In the genomic region with DNA sequence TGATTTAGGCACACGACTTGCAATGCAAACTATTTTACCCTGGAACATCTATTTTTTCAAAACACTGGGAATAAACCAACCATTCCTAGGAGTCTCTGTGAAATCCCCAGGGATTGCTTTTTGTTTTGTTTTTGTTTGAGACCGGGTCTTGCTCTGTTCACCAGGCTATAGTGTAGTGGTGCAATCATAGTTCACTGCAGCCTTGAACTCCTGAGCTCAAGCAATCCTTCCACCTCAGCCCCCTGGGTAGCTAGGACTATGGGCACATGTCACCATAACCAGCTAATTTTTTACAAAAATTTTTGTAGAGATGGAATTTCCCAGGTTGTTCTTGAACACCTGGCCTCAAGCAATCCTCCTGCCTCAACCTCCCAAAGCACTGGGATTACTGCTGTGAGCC, we compare ENCODE assay signal across 31 cellular contexts.
"Had no signal": no experiment of that assay in that cellular context is flagged by ENCODE, and none has a peak within 500 bp of the region (broad histone marks: within the 10 kb centered on the region; RNA-seq: fewer than 3 reads in every experiment).

No MANE protein-coding gene starts in this region.

- H3K4me3 ChIP-seq: adrenal gland, body of pancreas, colonic mucosa, esophagus squamous epithelium, gastroesophageal sphincter had no signal

- DNase-seq: activated CD4-positive, alpha-beta memory T cell treated with anti-CD3 and anti-CD28 coated beads, Interleukin-2, amount 10 ng/mL, durations not matched to agents 7 days and 5 days; activated CD4-positive, alpha-beta T cell treated with anti-CD3 and anti-CD28 coated beads for 1 hour; activated CD4-positive, alpha-beta T cell treated with anti-CD3 and anti-CD28 coated beads for 4 hours; activated CD4-positive, alpha-beta T cell treated with anti-CD3 and anti-CD28 coated beads, Interleukin-2, amount 10 ng/mL, durations not matched to agents 7 days and 5 days; activated CD4-positive, alpha-beta T cell treated with anti-CD3 and anti-CD28 coated beads, Interleukin-2, amount 50 U/mL, for 4 hours; activated CD8-positive, alpha-beta memory T cell treated with anti-CD3 and anti-CD28 coated beads, Interleukin-2, amount 50 U/mL, for 48 hours; activated gamma-delta T cell; activated naive CD4-positive, alpha-beta T cell; activated naive CD4-positive, alpha-beta T cell treated with anti-CD3 and anti-CD28 coated beads, Interleukin-2, amount 10 ng/mL, durations not matched to agents 7 days and 5 days; activated naive CD8-positive, alpha-beta T cell treated with anti-CD3 and anti-CD28 coated beads, Interleukin-2, amount 50 U/mL, for 24 hours; activated T-cell treated with anti-CD3 and anti-CD28 coated beads for 4 hours; activated T-cell treated with anti-CD3 and anti-CD28 coated beads, Interleukin-2, amount 50 U/mL, for 24 hours; activated T-cell treated with anti-CD3 and anti-CD28 coated beads, Interleukin-2, amount 50 U/mL, for 72 hours; adrenal gland; amygdala; aorta; body of pancreas; caudate nucleus; cerebellar nuclear complex; colonic mucosa; effector CD8-positive, alpha-beta T cell; esophagus squamous epithelium; foreskin melanocyte; SW 1271; T-cell; T-helper 17 cell had no signal

- H3K36me3 Mint-ChIP-seq: activated naive CD4-positive, alpha-beta T cell treated with anti-CD3 and anti-CD28 coated beads, Interleukin-2, amount 10 ng/mL, durations not matched to agents 7 days and 5 days; activated naive CD4-positive, alpha-beta T cell treated with anti-CD3 and anti-CD28 coated beads, Interleukin-2, amount 50 U/mL, for 72 hours; T-cell had no signal

- H3K27me3 Mint-ChIP-seq: activated CD4-positive, alpha-beta memory T cell treated with anti-CD3 and anti-CD28 coated beads, Interleukin-2, amount 10 ng/mL, durations not matched to agents 7 days and 5 days; activated naive CD8-positive, alpha-beta T cell treated with anti-CD3 and anti-CD28 coated beads, Interleukin-2, amount 50 U/mL, for 24 hours; activated T-cell treated with anti-CD3 and anti-CD28 coated beads, Interleukin-2, amount 50 U/mL, for 24 hours; T-cell had no signal

- H3K27ac ChIP-seq: adrenal gland, body of pancreas, colonic mucosa, epithelial cell of prostate, esophagus squamous epithelium, gastroesophageal sphincter had no signal

- H3K4me1 ChIP-seq: adrenal gland, body of pancreas, colonic mucosa, esophagus squamous epithelium, gastroesophageal sphincter had no signal

- H3K4me3 Mint-ChIP-seq: activated CD4-positive, alpha-beta memory T cell treated with anti-CD3 and anti-CD28 coated beads, Interleukin-2, amount 10 ng/mL, durations not matched to agents 7 days and 5 days; activated CD4-positive, alpha-beta T cell treated with anti-CD3 and anti-CD28 coated beads, Interleukin-2, amount 10 ng/mL, durations not matched to agents 7 days and 5 days; activated naive CD4-positive, alpha-beta T cell treated with anti-CD3 and anti-CD28 coated beads, Interleukin-2, amount 10 ng/mL, durations not matched to agents 7 days and 5 days; activated naive CD8-positive, alpha-beta T cell treated with anti-CD3 and anti-CD28 coated beads, Interleukin-2, amount 50 U/mL, for 24 hours; activated T-cell treated with anti-CD3 and anti-CD28 coated beads, Interleukin-2, amount 50 U/mL, for 24 hours; T-helper 2 cell treated with Interferon-gamma antibody and Interleukin-4, amounts not matched to agents 5 μg/mL and 100 μg/mL, for 36 hours; WTC11 had no signal

- H3K27me3 ChIP-seq: adrenal gland, body of pancreas, colonic mucosa, esophagus squamous epithelium had no signal

- H3K36me3 ChIP-seq: adrenal gland, colonic mucosa, esophagus squamous epithelium, gastroesophageal sphincter had no signal

- H3K9me3 ChIP-seq: adrenal gland, body of pancreas, colonic mucosa, esophagus squamous epithelium, gastroesophageal sphincter had no signal

- H3K27ac Mint-ChIP-seq: activated CD4-positive, alpha-beta memory T cell treated with anti-CD3 and anti-CD28 coated beads, Interleukin-2, amount 10 ng/mL, durations not matched to agents 7 days and 5 days; activated CD4-positive, alpha-beta T cell treated with anti-CD3 and anti-CD28 coated beads, Interleukin-2, amount 10 ng/mL, durations not matched to agents 7 days and 5 days; activated naive CD4-positive, alpha-beta T cell treated with anti-CD3 and anti-CD28 coated beads, Interleukin-2, amount 10 ng/mL, durations not matched to agents 7 days and 5 days; activated naive CD4-positive, alpha-beta T cell treated with anti-CD3 and anti-CD28 coated beads, Interleukin-2, amount 50 U/mL, for 72 hours; activated naive CD8-positive, alpha-beta T cell treated with anti-CD3 and anti-CD28 coated beads, Interleukin-2, amount 50 U/mL, for 24 hours; activated T-cell treated with anti-CD3 and anti-CD28 coated beads, Interleukin-2, amount 50 U/mL, for 24 hours; activated T-cell treated with anti-CD3 and anti-CD28 coated beads, Interleukin-2, amount 50 U/mL, for 72 hours; T-helper 17 cell; T-helper 2 cell treated with Interferon-gamma antibody and Interleukin-4, amounts not matched to agents 5 μg/mL and 100 μg/mL, for 36 hours; WTC11 had no signal

- H3K9me3 Mint-ChIP-seq: activated CD4-positive, alpha-beta memory T cell treated with anti-CD3 and anti-CD28 coated beads, Interleukin-2, amount 10 ng/mL, durations not matched to agents 7 days and 5 days; activated naive CD4-positive, alpha-beta T cell treated with anti-CD3 and anti-CD28 coated beads, Interleukin-2, amount 10 ng/mL, durations not matched to agents 7 days and 5 days; activated naive CD4-positive, alpha-beta T cell treated with anti-CD3 and anti-CD28 coated beads, Interleukin-2, amount 50 U/mL, for 72 hours; activated naive CD8-positive, alpha-beta T cell treated with anti-CD3 and anti-CD28 coated beads, Interleukin-2, amount 50 U/mL, for 24 hours; activated T-cell treated with anti-CD3 and anti-CD28 coated beads, Interleukin-2, amount 50 U/mL, for 24 hours; activated T-cell treated with anti-CD3 and anti-CD28 coated beads, Interleukin-2, amount 50 U/mL, for 72 hours; T-cell; T-helper 2 cell treated with Interferon-gamma antibody and Interleukin-4, amounts not matched to agents 5 μg/mL and 100 μg/mL, for 36 hours had no signal

- ATAC-seq: activated naive CD4-positive, alpha-beta T cell treated with anti-CD3 and anti-CD28 coated beads, Interleukin-2, amount 50 U/mL, for 72 hours; activated naive CD8-positive, alpha-beta T cell treated with anti-CD3 and anti-CD28 coated beads, Interleukin-2, amount 50 U/mL, for 24 hours; activated T-cell treated with anti-CD3 and anti-CD28 coated beads, Interleukin-2, amount 50 U/mL, for 72 hours; body of pancreas; gastroesophageal sphincter; T-cell; T-helper 17 cell; WTC11 had no signal
